8 cellular contexts compared by ENCODE assay signal in genomic region chr2:201450910-201451329, GRCh38. TPM values are rescaled to one million over a fixed set of nuclear protein-coding genes. Genes with fewer than 3 reads are reported as not detected.
DNase-seq lines count a peak whose midpoint lies in the region; ATAC-seq and TF ChIP-seq lines count a peak whose summit lies in the region.

No MANE protein-coding gene starts in this region.

- H3K4me3 ChIP-seq in iPS-18a (ENCODE audit: low read length) = peak overlapping the region; percentile 98

- H3K27ac Mint-ChIP-seq in IgD-negative memory B cell = peak overlapping the region; percentile 96 to 99 (median 98)
- H3K27ac Mint-ChIP-seq in activated naive CD8-positive, alpha-beta T cell treated with anti-CD3 and anti-CD28 coated beads, Interleukin-2, amount 50 U/mL, for 24 hours = peak overlapping the region; percentile 90
- H3K27ac Mint-ChIP-seq in stimulated activated naive B cell treated with anti-CD40 and anti-IgM and Interleukin-4, amounts not matched to agents 10 μg/mL and 1 μg/mL and 100 μg/mL, for 72 hours = peak overlapping the region; percentile 99

- peaks cover 8% of the 10 kb centered on the region for H3K4me1 ChIP-seq in iPS-18a (ENCODE audit: control insufficient read depth, low read depth, low read length)

- peaks cover 23 to 49% (median 39%) of the 10 kb centered on the region in 3 donors for H3K4me1 Mint-ChIP-seq in IgD-negative memory B cell
- H3K4me1 Mint-ChIP-seq in activated naive CD8-positive, alpha-beta T cell treated with anti-CD3 and anti-CD28 coated beads, Interleukin-2, amount 50 U/mL, for 24 hours = peaks cover 63% of the 10 kb centered on the region
- peaks cover 22 to 43% of the 10 kb centered on the region in 2 donors for H3K4me1 Mint-ChIP-seq in stimulated activated naive B cell treated with anti-CD40 and anti-IgM and Interleukin-4, amounts not matched to agents 10 μg/mL and 1 μg/mL and 100 μg/mL, for 72 hours

- H3K36me3 Mint-ChIP-seq in IgD-negative memory B cell = peaks cover 1% of the 10 kb centered on the region
- H3K36me3 Mint-ChIP-seq in activated naive CD8-positive, alpha-beta T cell treated with anti-CD3 and anti-CD28 coated beads, Interleukin-2, amount 50 U/mL, for 24 hours (ENCODE audit: low read depth) = peaks cover 12% of the 10 kb centered on the region
- H3K36me3 Mint-ChIP-seq in stimulated activated naive B cell treated with anti-CD40 and anti-IgM and Interleukin-4, amounts not matched to agents 10 μg/mL and 1 μg/mL and 100 μg/mL, for 72 hours = peaks cover 4 to 14% of the 10 kb centered on the region in 2 donors

- H3K9me3 ChIP-seq in iPS-18a (ENCODE audit: control insufficient read depth, low read depth, low read length) = no peaks in the 10 kb centered on the region

- ATAC-seq in GM19397 (IDR thresholded peaks at IDR 0.05; ENCODE audit: unreplicated experiment) (peak; percentile 19), GM21717 (IDR thresholded peaks at IDR 0.05; ENCODE audit: unreplicated experiment) (no peak)
- peak; percentile 13 for ATAC-seq in activated naive CD8-positive, alpha-beta T cell treated with anti-CD3 and anti-CD28 coated beads, Interleukin-2, amount 50 U/mL, for 24 hours
- peak; percentile 26 to 30 for ATAC-seq in stimulated activated naive B cell treated with anti-CD40 and anti-IgM and Interleukin-4, amounts not matched to agents 10 μg/mL and 1 μg/mL and 100 μg/mL, for 72 hours (replicated peaks)

- H3K36me3 ChIP-seq in iPS-18a (ENCODE audit: control insufficient read depth, low read depth, low read length) = no peaks in the 10 kb centered on the region

- DNase-seq in activated naive CD8-positive, alpha-beta T cell treated with anti-CD3 and anti-CD28 coated beads, Interleukin-2, amount 50 U/mL, for 24 hours = no peak
- no peak for DNase-seq in stimulated activated naive B cell treated with anti-CD40 and anti-IgM and Interleukin-4, amounts not matched to agents 10 μg/mL and 1 μg/mL and 100 μg/mL, for 72 hours
- DNase-seq in ecto neural progenitor cell (ENCODE audit: low spot score) = no peak

- no peaks in the 10 kb centered on the region for H3K27me3 Mint-ChIP-seq in IgD-negative memory B cell
- no peaks in the 10 kb centered on the region for H3K27me3 Mint-ChIP-seq in activated naive CD8-positive, alpha-beta T cell treated with anti-CD3 and anti-CD28 coated beads, Interleukin-2, amount 50 U/mL, for 24 hours
- no peaks in the 10 kb centered on the region for H3K27me3 Mint-ChIP-seq in stimulated activated naive B cell treated with anti-CD40 and anti-IgM and Interleukin-4, amounts not matched to agents 10 μg/mL and 1 μg/mL and 100 μg/mL, for 72 hours

- H3K27me3 ChIP-seq in iPS-18a (ENCODE audit: control insufficient read depth, insufficient read depth, low read length) = peaks cover 7% of the 10 kb centered on the region

- peak overlapping the region; percentile 78 for H3K9ac ChIP-seq in iPS-18a (ENCODE audit: low read length)

- no peak for TF ChIP-seq CTCF in C4-2B (conservative IDR thresholded peaks at IDR 0.05)

- no peaks in the 10 kb centered on the region for H3K9me3 Mint-ChIP-seq in IgD-negative memory B cell
- no peaks in the 10 kb centered on the region for H3K9me3 Mint-ChIP-seq in activated naive CD8-positive, alpha-beta T cell treated with anti-CD3 and anti-CD28 coated beads, Interleukin-2, amount 50 U/mL, for 24 hours
- no peaks in the 10 kb centered on the region for H3K9me3 Mint-ChIP-seq in stimulated activated naive B cell treated with anti-CD40 and anti-IgM and Interleukin-4, amounts not matched to agents 10 μg/mL and 1 μg/mL and 100 μg/mL, for 72 hours

- H3K27ac ChIP-seq in C4-2B (peak overlapping the region; percentile 78), iPS-18a (ENCODE audit: low read length) (peak overlapping the region; percentile 30)

- H3K4me3 Mint-ChIP-seq in IgD-negative memory B cell = peak overlapping the region; percentile 98 to 100 (median 99)
- H3K4me3 Mint-ChIP-seq in activated naive CD8-positive, alpha-beta T cell treated with anti-CD3 and anti-CD28 coated beads, Interleukin-2, amount 50 U/mL, for 24 hours = peak overlapping the region; percentile 90
- peak overlapping the region; percentile 97 to 100 for H3K4me3 Mint-ChIP-seq in stimulated activated naive B cell treated with anti-CD40 and anti-IgM and Interleukin-4, amounts not matched to agents 10 μg/mL and 1 μg/mL and 100 μg/mL, for 72 hours

RNA-seq across cellular contexts. Expression of gene TRAK2, which starts 0.3 kb away (rescaled TPM):
- 33.0 TPM for polyA plus RNA-seq in IgD-negative memory B cell

RNA-seq across cellular contexts. Expression of gene STRADB, which starts 0.6 kb away (rescaled TPM):
- polyA plus RNA-seq in IgD-negative memory B cell = 40.0 TPM
